Comparison of ENCODE assay signal across 23 cellular contexts in the genomic region with DNA sequence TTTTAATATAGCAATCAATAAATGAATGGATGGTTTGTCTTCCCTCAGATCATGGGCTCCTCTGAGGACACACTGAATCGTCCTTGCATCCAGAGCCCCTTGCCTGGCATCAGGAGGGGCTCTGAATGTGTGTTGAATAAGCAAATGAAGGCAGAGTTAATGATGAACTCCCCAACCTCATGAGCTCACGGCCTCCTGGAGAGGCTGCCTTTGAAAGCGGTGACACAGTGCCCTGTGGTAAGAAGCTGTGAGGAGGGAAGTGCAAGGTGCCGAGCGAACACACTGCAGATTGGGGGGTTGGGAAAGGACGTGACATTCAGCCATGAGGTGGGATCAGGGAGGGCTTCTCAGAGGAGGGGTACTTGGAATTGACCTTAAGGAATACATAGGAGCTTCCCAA. TPM values are rescaled to one million over a fixed set of nuclear protein-coding genes. Genes with fewer than 3 reads are reported as not detected.
DNase-seq lines count a peak whose midpoint lies in the region; ATAC-seq, FAIRE-seq and TF ChIP-seq lines count a peak whose summit lies in the region.
"Had no signal": no experiment of that assay in that cellular context is flagged by ENCODE, and none has a peak within 500 bp of the region (broad histone marks: within the 10 kb centered on the region; RNA-seq: fewer than 3 reads in every experiment).

No MANE protein-coding gene starts in this region.

- H3K4me2 ChIP-seq in neural progenitor cell (no peak overlapping the region), PC-3 (ENCODE audit: low read length) (no peak overlapping the region)

- intact Hi-C loops in PC-3 (cut with micrococcal nuclease) = no loop called here
- intact Hi-C loops in left colon (cut with DNase I, micrococcal nuclease) = no loop called here

- H3K4me3 ChIP-seq in neural progenitor cell (no peak overlapping the region), PC-3 (ENCODE audit: low read length) (no peak overlapping the region)

- H3K36me3 ChIP-seq in neural progenitor cell = no peaks in the 10 kb centered on the region
- H3K36me3 ChIP-seq in PC-3 (ENCODE audit: low read depth, low read length) = no peaks in the 10 kb centered on the region

- BruUV-seq in PC-3 (replicated peaks; lab: Mats Ljungman, UMichigan) = no TSS peak

- no peaks in the 10 kb centered on the region for H3K36me3 Mint-ChIP-seq in glutamatergic neuron (ENCODE audit: unreplicated experiment)
- H3K36me3 Mint-ChIP-seq in neural progenitor cell = no peaks in the 10 kb centered on the region

- TF ChIP-seq CTCF in glutamatergic neuron (IDR thresholded peaks at IDR 0.05; ENCODE audit: partially characterized antibody, unreplicated experiment) (no peak), neural progenitor cell (IDR thresholded peaks at IDR 0.05) (no peak), PC-3 (conservative IDR thresholded peaks at IDR 0.05; ENCODE audit: low read depth, low read length) (no peak)

- H3K4me3 Mint-ChIP-seq in glutamatergic neuron (ENCODE audit: unreplicated experiment) (peak overlapping the region; percentile 82), neural progenitor cell (no peak overlapping the region)

- H3K27ac Mint-ChIP-seq in glutamatergic neuron (ENCODE audit: unreplicated experiment) (peak overlapping the region; percentile 93), neural progenitor cell (peak overlapping the region; percentile 46)

- CTCF ChIA-PET in PC-3 (lab: Charles Lee) = no interaction called here

- no peaks in the 10 kb centered on the region for H3F3A ChIP-seq in neural progenitor cell (ENCODE audit: low read depth)
- H3F3A ChIP-seq in PC-3 (ENCODE audit: low read length, unreplicated experiment) = no peaks in the 10 kb centered on the region

- H3K9me2 ChIP-seq in PC-3 (replicated peaks; ENCODE audit: low read length) = no peaks in the 10 kb centered on the region

- H3K27ac ChIP-seq in neural progenitor cell = no peak overlapping the region
- H3K27ac ChIP-seq in PC-3 (ENCODE audit: low read length) = no peak overlapping the region
- H3K27ac ChIP-seq: HL-60, RWPE1 had no signal

- POLR2A ChIA-PET in PC-3 (lab: Charles Lee; ENCODE audit: unreplicated experiment) = no interaction called here

- FAIRE-seq in urothelium cell line (lab: Jason Lieb, UNC) = no peak
- FAIRE-seq: GM12892 had no signal

- H3K9ac ChIP-seq in neural progenitor cell = no peak overlapping the region
- H3K9ac ChIP-seq in PC-3 (ENCODE audit: low read length) = no peak overlapping the region

- peaks cover 34% of the 10 kb centered on the region for H3K4me1 Mint-ChIP-seq in glutamatergic neuron (ENCODE audit: low read depth, unreplicated experiment)
- H3K4me1 Mint-ChIP-seq in neural progenitor cell = peaks cover 10% of the 10 kb centered on the region

- H3K9me3 Mint-ChIP-seq in glutamatergic neuron (ENCODE audit: unreplicated experiment) (peaks cover 2% of the 10 kb centered on the region), neural progenitor cell (no peaks in the 10 kb centered on the region)

- H2AFZ ChIP-seq in neural progenitor cell (replicated peaks) (no peak overlapping the region), PC-3 (ENCODE audit: low read length) (no peak overlapping the region)

- ATAC-seq in PC-3 = no peak
- no peak for ATAC-seq in left colon
- ATAC-seq: HCT116, Panc1 had no signal

- H3K4me1 ChIP-seq in neural progenitor cell = peaks cover 12% of the 10 kb centered on the region
- H3K4me1 ChIP-seq in PC-3 (ENCODE audit: insufficient read depth, low read length) = peaks cover 12% of the 10 kb centered on the region; the same call in 1 of the 2 replicates

- H3K9me3 ChIP-seq in neural progenitor cell (ENCODE audit: low read depth) (no peaks in the 10 kb centered on the region), PC-3 (ENCODE audit: low read length) (no peaks in the 10 kb centered on the region)

- H3K27me3 Mint-ChIP-seq in glutamatergic neuron (ENCODE audit: unreplicated experiment) (peaks cover 12% of the 10 kb centered on the region), neural progenitor cell (ENCODE audit: insufficient read depth, low read depth) (peaks cover 6% of the 10 kb centered on the region)

- H4K20me1 ChIP-seq in neural progenitor cell (ENCODE audit: low read depth) (no peaks in the 10 kb centered on the region), PC-3 (ENCODE audit: low read length) (no peaks in the 10 kb centered on the region)

- H3K79me2 ChIP-seq in neural progenitor cell (ENCODE audit: low read depth) (peaks cover 17% of the 10 kb centered on the region), PC-3 (ENCODE audit: low read length) (peaks cover 17% of the 10 kb centered on the region)

- H3K27me3 ChIP-seq in neural progenitor cell (no peaks in the 10 kb centered on the region), PC-3 (ENCODE audit: low read length) (no peaks in the 10 kb centered on the region)

- DNase-seq in NK-92 treated with Interleukin-12 subunit alpha and Interleukin-12 subunit beta, amount 100 ng/mL, for 24 hours (lab: John Stamatoyannopoulos, UW) = peak; percentile 21
- DNase-seq in NK-92 (lab: John Stamatoyannopoulos, UW; ENCODE audit: unreplicated experiment) = no peak
- DNase-seq in glutamatergic neuron = no peak
- no peak for DNase-seq in neural progenitor cell (ENCODE audit: low spot score)
- DNase-seq in urothelium cell line (ENCODE audit: low spot score) = no peak
- DNase-seq in PC-3 = no peak
- no peak for DNase-seq in left colon
- DNase-seq: 8988T, DMS153, DND-41, NCI-H1048, NCI-H187, NCI-H2081 treated with DMSO at 0.1 percent for 48 hours, NCI-H2171, NCI-H524 treated with DMSO at 0.1 percent for 48 hours, NCI-H774 had no signal

RNA-seq across cellular contexts. Expression of gene PARS2, which starts 3.2 kb away (rescaled TPM):
- 4.2 TPM for total RNA-seq in glutamatergic neuron (ENCODE audit: unreplicated experiment)
- 5.4 and 11.0 TPM in 2 replicates for total RNA-seq in neural progenitor cell (ENCODE audit: low replicate concordance)
- total RNA-seq in PC-3 (2014; rRNA removed) = 3.5 and 5.0 TPM in 2 replicates
- 10 to 100 TPM in 1 of 2 donors, 1 to 10 TPM in 1; 9.3 to 11.3 TPM for total RNA-seq in left colon

RNA-seq across cellular contexts. Expression of gene TTC22, which starts 33.6 kb away (rescaled TPM):
- total RNA-seq in glutamatergic neuron (ENCODE audit: unreplicated experiment) (not detected), neural progenitor cell (ENCODE audit: low replicate concordance) (not detected in 2 replicates), PC-3 (2014; rRNA removed) (21.8 and 31.3 TPM in 2 replicates), left colon (10 to 100 TPM; 88.7 to 94.5 TPM)
- total RNA-seq: H4, SK-MEL-5 had no signal

RNA-seq across cellular contexts. Expression of gene TTC4, which starts 51.9 kb away (rescaled TPM):
- total RNA-seq in glutamatergic neuron (ENCODE audit: unreplicated experiment) (14.3 TPM), neural progenitor cell (ENCODE audit: low replicate concordance) (33.2 and 37.5 TPM in 2 replicates), PC-3 (2014; rRNA removed) (28.2 and 34.7 TPM in 2 replicates), left colon (10 to 100 TPM; 12.2 to 12.6 TPM)

Comparison
In these comparisons a context has a peak if more than half of its experiments do, and no peak if none do; other contexts are left out.
1. RNA of gene TTC22, which starts 33.6 kb away (total RNA-seq): 88.7 to 94.5 TPM in left colon and 21.8 to 31.3 TPM in PC-3; not detected in neural progenitor cell and not detected in glutamatergic neuron (single experiment); every median in the first group is over 10 times any median in the second.